ENCODE assay signal across 8 cellular contexts in the genomic region with DNA sequence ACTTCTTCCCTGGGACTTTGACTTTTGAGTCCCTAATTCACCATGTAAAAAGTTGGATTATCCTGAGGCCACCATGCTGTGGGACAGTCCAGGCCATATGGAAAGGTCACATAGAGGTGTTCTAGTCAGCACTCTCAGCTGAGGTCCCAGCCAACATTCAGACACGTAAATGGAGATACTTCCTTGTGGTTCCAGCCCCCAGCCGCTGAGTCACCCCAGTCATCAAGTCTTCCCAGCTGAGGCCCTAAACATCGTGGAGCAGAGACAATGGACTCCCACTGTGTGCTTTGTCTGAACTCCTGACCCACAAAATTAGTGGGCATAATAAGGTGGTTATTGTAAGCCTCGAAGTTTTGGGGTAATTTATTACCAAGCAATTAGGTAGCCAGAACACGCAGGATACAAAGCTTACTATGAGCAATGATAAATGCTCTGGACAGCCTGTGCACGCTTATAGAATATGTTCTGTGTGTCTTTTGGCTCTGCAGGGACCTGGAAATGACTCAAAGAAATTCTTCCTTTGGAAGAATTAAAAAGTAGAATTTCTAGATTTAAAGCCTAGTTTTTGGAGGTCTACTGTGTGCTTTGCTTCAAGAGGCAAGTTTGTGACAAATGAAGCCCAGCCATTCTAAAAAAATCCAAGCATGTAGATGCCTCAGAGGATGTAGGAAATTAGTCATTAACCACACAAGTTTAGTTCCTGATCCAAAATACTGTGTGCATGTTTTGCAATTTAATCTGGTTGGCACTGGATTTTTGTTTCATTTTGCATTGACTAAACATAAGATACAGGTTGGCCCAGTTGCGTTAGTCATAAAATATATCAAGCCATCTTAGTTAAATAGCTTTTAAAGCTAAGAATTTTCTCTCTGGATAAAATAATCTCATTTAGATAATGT. TPM values are rescaled to one million over a fixed set of nuclear protein-coding genes. Genes with fewer than 3 reads are reported as not detected.
DNase-seq lines count a peak whose midpoint lies in the region; ATAC-seq and TF ChIP-seq lines count a peak whose summit lies in the region.

No MANE protein-coding gene starts in this region.

- peak; percentile 55 for DNase-seq in GM06990 (ENCODE audit: extremely low read depth, insufficient read length)
- DNase-seq in epithelial cell of proximal tubule (ENCODE audit: low read depth): peak; percentile 50
- DNase-seq in sciatic nerve (ENCODE audit: low spot score): no peak
- DNase-seq in stimulated activated CD8-positive, alpha-beta memory T cell treated with anti-CD3 and anti-CD28 coated beads, Interleukin-4, amount 100 ng/mL, for 48 hours: no peak

- intact Hi-C loops in sciatic nerve (cut with DNase I): no loop called here

- TF ChIP-seq CTCF in GM06990 (IDR thresholded peaks at IDR 0.05; ENCODE audit: insufficient read depth, low read length, poor library complexity, severe bottlenecking) (no peak), epithelial cell of proximal tubule (conservative IDR thresholded peaks at IDR 0.05; ENCODE audit: low read depth, low read length) (no peak)

- ATAC-seq in HG03342 (IDR thresholded peaks at IDR 0.05; ENCODE audit: unreplicated experiment) (peak; percentile 78), SK-N-SH treated with all-trans-retinoic acid at 6 μM for 48 hours (peak; percentile 76), sciatic nerve (peak; percentile 56), GM19397 (IDR thresholded peaks at IDR 0.05; ENCODE audit: unreplicated experiment) (no peak), GM19455 (IDR thresholded peaks at IDR 0.05; ENCODE audit: unreplicated experiment) (no peak)

- H3K27me3 ChIP-seq in GM06990 (replicated peaks; ENCODE audit: control insufficient read depth, insufficient read depth, low read length): no peaks in the 10 kb centered on the region

- no peaks in the 10 kb centered on the region for H3K36me3 ChIP-seq in GM06990 (ENCODE audit: control insufficient read depth, insufficient read depth, low read length)

- H3K4me3 ChIP-seq in GM06990 (replicated peaks; ENCODE audit: low read depth, low read length): no peak overlapping the region
- H3K4me3 ChIP-seq in epithelial cell of proximal tubule (ENCODE audit: low read depth, low read length): no peak overlapping the region

TF ChIP-seq in SK-N-SH treated with all-trans-retinoic acid at 6 μM for 48 hours, 23 proteins besides CTCF, POLR2A, EP300 and RAD21:
- TF ChIP-seq, protein P1, sequence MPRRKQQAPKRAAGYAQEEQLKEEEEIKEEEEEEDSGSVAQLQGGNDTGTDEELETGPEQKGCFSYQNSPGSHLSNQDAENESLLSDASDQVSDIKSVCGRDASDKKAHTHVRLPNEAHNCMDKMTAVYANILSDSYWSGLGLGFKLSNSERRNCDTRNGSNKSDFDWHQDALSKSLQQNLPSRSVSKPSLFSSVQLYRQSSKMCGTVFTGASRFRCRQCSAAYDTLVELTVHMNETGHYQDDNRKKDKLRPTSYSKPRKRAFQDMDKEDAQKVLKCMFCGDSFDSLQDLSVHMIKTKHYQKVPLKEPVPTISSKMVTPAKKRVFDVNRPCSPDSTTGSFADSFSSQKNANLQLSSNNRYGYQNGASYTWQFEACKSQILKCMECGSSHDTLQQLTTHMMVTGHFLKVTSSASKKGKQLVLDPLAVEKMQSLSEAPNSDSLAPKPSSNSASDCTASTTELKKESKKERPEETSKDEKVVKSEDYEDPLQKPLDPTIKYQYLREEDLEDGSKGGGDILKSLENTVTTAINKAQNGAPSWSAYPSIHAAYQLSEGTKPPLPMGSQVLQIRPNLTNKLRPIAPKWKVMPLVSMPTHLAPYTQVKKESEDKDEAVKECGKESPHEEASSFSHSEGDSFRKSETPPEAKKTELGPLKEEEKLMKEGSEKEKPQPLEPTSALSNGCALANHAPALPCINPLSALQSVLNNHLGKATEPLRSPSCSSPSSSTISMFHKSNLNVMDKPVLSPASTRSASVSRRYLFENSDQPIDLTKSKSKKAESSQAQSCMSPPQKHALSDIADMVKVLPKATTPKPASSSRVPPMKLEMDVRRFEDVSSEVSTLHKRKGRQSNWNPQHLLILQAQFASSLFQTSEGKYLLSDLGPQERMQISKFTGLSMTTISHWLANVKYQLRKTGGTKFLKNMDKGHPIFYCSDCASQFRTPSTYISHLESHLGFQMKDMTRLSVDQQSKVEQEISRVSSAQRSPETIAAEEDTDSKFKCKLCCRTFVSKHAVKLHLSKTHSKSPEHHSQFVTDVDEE (CRISPR knock-in tag; IDR thresholded peaks at IDR 0.05): no peak
- no peak for TF ChIP-seq RARB (CRISPR knock-in tag; IDR thresholded peaks at IDR 0.05)
- peak; percentile 69; the same call in 1 of the 2 replicates for TF ChIP-seq ISL1 (CRISPR knock-in tag; IDR thresholded peaks at IDR 0.05)

RNA-seq across cellular contexts. Expression of a gene that starts 33.3 kb away (rescaled TPM):
- 10.7 and 23.2 TPM in 2 replicates for total RNA-seq in epithelial cell of proximal tubule
- 6.5 TPM for total RNA-seq in sciatic nerve

RNA-seq across cellular contexts. Expression of a gene that starts 44.7 kb away (rescaled TPM):
- 7.0 and 16.3 TPM in 2 replicates for total RNA-seq in epithelial cell of proximal tubule
- 11.3 TPM for total RNA-seq in sciatic nerve

Comparison
In these comparisons a context has a peak if more than half of its experiments do, and no peak if none do; other contexts are left out.
1. DNase-seq: peak in GM06990 (single experiment) and epithelial cell of proximal tubule (single experiment); none in sciatic nerve (single experiment) and stimulated activated CD8-positive, alpha-beta memory T cell treated with anti-CD3 and anti-CD28 coated beads, Interleukin-4, amount 100 ng/mL, for 48 hours (single experiment).
2. ATAC-seq: peak in HG03342 (single experiment), SK-N-SH treated with all-trans-retinoic acid at 6 μM for 48 hours (single experiment) and sciatic nerve (single experiment); none in GM19397 (single experiment) and GM19455 (single experiment).